In genomic region chr12:48883305-48884171, GRCh38 we compare ENCODE assay signal across 1 cellular context.
TF ChIP-seq lines count a peak whose summit lies in the region.

No MANE protein-coding gene starts in this region.

TF ChIP-seq in HepG2, 621 proteins besides CTCF, POLR2A, EP300 and RAD21 (continued from another document and continues in another):
- TF ChIP-seq SKIL (CRISPR knock-in tag; IDR thresholded peaks at IDR 0.05; ENCODE audit: borderline replicate concordance) (peak; percentile 90), RARA (CRISPR knock-in tag; IDR thresholded peaks at IDR 0.05) (peak; percentile 70), MTA3 (CRISPR knock-in tag; IDR thresholded peaks at IDR 0.05) (no peak), NR2C2 (CRISPR knock-in tag; IDR thresholded peaks at IDR 0.05; ENCODE audit: borderline replicate concordance) (no peak), ZNF749 (CRISPR knock-in tag; IDR thresholded peaks at IDR 0.05; ENCODE audit: borderline replicate concordance) (no peak), ZNF431 (CRISPR knock-in tag; IDR thresholded peaks at IDR 0.05; ENCODE audit: borderline replicate concordance, low read depth) (no peak), PRMT3 (CRISPR knock-in tag; IDR thresholded peaks at IDR 0.05; ENCODE audit: borderline replicate concordance, low read depth) (no peak), ZNF75D (CRISPR knock-in tag; IDR thresholded peaks at IDR 0.05; ENCODE audit: borderline replicate concordance) (no peak), SRSF4 (IDR thresholded peaks at IDR 0.05; ENCODE audit: low read depth, low read length, poor library complexity, severe bottlenecking) (no peak), GABPA (IDR thresholded peaks at IDR 0.05; ENCODE audit: low read depth, low read length) (no peak), GABPA (CRISPR knock-in tag; IDR thresholded peaks at IDR 0.05; ENCODE audit: low read depth) (no peak), ZNF432 (CRISPR knock-in tag; IDR thresholded peaks at IDR 0.05; ENCODE audit: borderline replicate concordance) (no peak), GATA4 (IDR thresholded peaks at IDR 0.05; ENCODE audit: borderline replicate concordance, low read depth) (no peak), IRF9 (CRISPR knock-in tag; IDR thresholded peaks at IDR 0.05; ENCODE audit: borderline replicate concordance) (0 out of 2 replicates have a peak, but pooled peaks have one; percentile 63), ZNF639 (CRISPR knock-in tag; conservative IDR thresholded peaks at IDR 0.05) (no peak; the same call in 1 of the 2 replicates), NFIC (IDR thresholded peaks at IDR 0.05; ENCODE audit: low read length) (no peak), TSC22D2 (CRISPR knock-in tag; IDR thresholded peaks at IDR 0.05; ENCODE audit: borderline replicate concordance) (no peak), GLI4 (CRISPR knock-in tag; IDR thresholded peaks at IDR 0.05; ENCODE audit: borderline replicate concordance) (no peak), ARHGAP35 (CRISPR knock-in tag; IDR thresholded peaks at IDR 0.05; ENCODE audit: borderline replicate concordance) (no peak), ZFP41 (CRISPR knock-in tag; IDR thresholded peaks at IDR 0.05; ENCODE audit: borderline replicate concordance) (no peak), ZNF672 (CRISPR knock-in tag; IDR thresholded peaks at IDR 0.05) (no peak), FOXA1 (IDR thresholded peaks at IDR 0.05) (no peak), FOXA1 (CRISPR knock-in tag; IDR thresholded peaks at IDR 0.05) (peak; percentile 89), ZNF557 (CRISPR knock-in tag; IDR thresholded peaks at IDR 0.05) (no peak), WIZ (CRISPR knock-in tag; IDR thresholded peaks at IDR 0.05) (no peak), ZNF713 (CRISPR knock-in tag; IDR thresholded peaks at IDR 0.05) (no peak), ZNF280B (CRISPR knock-in tag; IDR thresholded peaks at IDR 0.05; ENCODE audit: borderline replicate concordance) (no peak), ZNF205 (CRISPR knock-in tag; IDR thresholded peaks at IDR 0.05) (no peak), PLSCR1 (CRISPR knock-in tag; IDR thresholded peaks at IDR 0.05; ENCODE audit: borderline replicate concordance) (no peak), ZBTB43 (CRISPR knock-in tag; conservative IDR thresholded peaks at IDR 0.05) (no peak), MXI1 (IDR thresholded peaks at IDR 0.05; ENCODE audit: borderline replicate concordance, low read depth, low read length) (no peak), SPEN (CRISPR knock-in tag; IDR thresholded peaks at IDR 0.05; ENCODE audit: low read depth) (peak; percentile 60; the same call in 1 of the 2 replicates), TEAD3 (CRISPR knock-in tag; optimal IDR thresholded peaks at IDR 0.05; ENCODE audit: borderline replicate concordance) (no peak), FOXC1 (CRISPR knock-in tag; IDR thresholded peaks at IDR 0.05; ENCODE audit: borderline replicate concordance) (peak; percentile 23; the same call in 1 of the 2 replicates), XRCC5 (optimal IDR thresholded peaks at IDR 0.05; ENCODE audit: low read length) (peak; percentile 71), IRF1 (CRISPR knock-in tag; IDR thresholded peaks at IDR 0.05; ENCODE audit: low read depth) (no peak), ZNF207 (IDR thresholded peaks at IDR 0.05; ENCODE audit: borderline replicate concordance) (no peak), RNF219 (CRISPR knock-in tag; IDR thresholded peaks at IDR 0.05) (no peak), ZNF281 (CRISPR knock-in tag; IDR thresholded peaks at IDR 0.05; ENCODE audit: borderline replicate concordance) (0 out of 2 replicates have a peak, but pooled peaks have one; percentile 19), KDM6A (CRISPR knock-in tag; IDR thresholded peaks at IDR 0.05; ENCODE audit: low read depth) (no peak), RBM22 (optimal IDR thresholded peaks at IDR 0.05; ENCODE audit: low read length) (no peak), ZUFSP (CRISPR knock-in tag; IDR thresholded peaks at IDR 0.05; ENCODE audit: borderline replicate concordance) (no peak)
